Comparison of ENCODE assay signal across 11 cellular contexts in the genomic region with DNA sequence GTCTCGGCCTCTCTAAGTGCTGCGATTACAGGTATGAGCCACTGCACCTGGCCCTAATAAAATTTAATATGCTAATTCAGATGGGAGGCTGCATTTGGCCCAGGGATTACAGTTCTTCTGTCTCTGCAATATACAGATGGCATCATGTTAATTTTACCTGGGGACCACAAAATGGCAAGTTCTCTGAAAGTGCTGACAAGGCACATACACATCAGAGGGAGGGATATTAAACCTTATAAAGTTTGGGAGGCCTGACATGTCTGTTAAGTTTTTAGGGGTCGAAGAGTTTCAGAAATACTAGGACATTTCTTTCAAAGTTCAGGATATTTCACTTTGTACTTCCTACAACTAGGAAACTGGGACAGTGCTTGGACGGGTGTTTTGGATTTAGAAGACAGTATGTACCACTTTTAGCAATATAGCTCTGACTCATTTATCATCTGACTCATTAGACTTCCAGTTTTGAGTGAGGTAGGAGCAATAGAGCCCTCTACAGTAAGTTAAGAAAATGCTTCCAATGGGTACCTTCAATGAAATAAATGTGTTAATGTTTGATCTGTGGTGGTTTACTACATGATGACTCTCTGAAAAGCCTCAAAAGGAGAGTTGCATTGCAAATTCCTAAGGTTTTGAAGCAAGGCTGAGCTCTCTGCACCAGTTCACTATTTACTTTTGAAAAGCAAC.
DNase-seq lines count a peak whose midpoint lies in the region; TF ChIP-seq lines count a peak whose summit lies in the region.
"Had no signal": no experiment of that assay in that cellular context is flagged by ENCODE, and none has a peak within 500 bp of the region (broad histone marks: within the 10 kb centered on the region; RNA-seq: fewer than 3 reads in every experiment).

No MANE protein-coding gene starts in this region.

- intact Hi-C loops in uterus (cut with DNase I; ENCODE audit: low total_unique reads): no loop called here

- no peaks in the 10 kb centered on the region for H3K9me3 ChIP-seq in uterus
- H3K9me3 ChIP-seq: BLaER1 treated with 17β-estradiol and CSF1 and Interleukin-3, amounts not matched to agents 10 nM and 100 nM had no signal

- H3K27me3 ChIP-seq in uterus: no peaks in the 10 kb centered on the region
- H3K27me3 ChIP-seq: BLaER1 treated with 17β-estradiol and CSF1 and Interleukin-3, amounts not matched to agents 10 nM and 100 nM had no signal

- TF ChIP-seq CTCF in astrocyte of the spinal cord (IDR thresholded peaks at IDR 0.05; ENCODE audit: low read depth, low read length) (no peak), uterus (IDR thresholded peaks at IDR 0.05) (no peak), GM13977 (IDR thresholded peaks at IDR 0.05; ENCODE audit: extremely low read depth, insufficient read depth, missing control alignments) (no peak)

- H3K4me3 ChIP-seq in astrocyte of the spinal cord (ENCODE audit: low read depth, low read length) (no peak overlapping the region), uterus (no peak overlapping the region)
- H3K4me3 ChIP-seq: BLaER1 treated with 17β-estradiol and CSF1 and Interleukin-3, amounts not matched to agents 10 nM and 100 nM had no signal

- H3K4me1 ChIP-seq in uterus: no peaks in the 10 kb centered on the region

- DNase-seq in D341Med (ENCODE audit: low spot score) (peak; percentile 12), Kasumi-1 (lab: John Stamatoyannopoulos, UW) (peak; percentile 77 to 78), astrocyte of the spinal cord (ENCODE audit: low read depth, low spot score) (peak; percentile 5), kidney tubule cell (ENCODE audit: low spot score) (peak; percentile 78), uterus (no peak), GM13977 (ENCODE audit: low spot score) (no peak), foreskin melanocyte (no peak)
- DNase-seq in stimulated activated naive CD4-positive, alpha-beta T cell (lab: John Stamatoyannopoulos, UW): no peak
- DNase-seq: NCI-H1436, NCI-H69 had no signal

- in situ Hi-C loops in astrocyte of the spinal cord (cut with HindIII; ENCODE audit: low sequenced_read_pairs) (no loop called here), GM13977 (cut with MboI; ENCODE audit: low pct_unique_long_range_greater_than_20kb, low sequenced_read_pairs, unreplicated experiment) (no loop called here)

- H3K27ac ChIP-seq in uterus: no peak overlapping the region
- H3K27ac ChIP-seq: BLaER1 treated with 17β-estradiol and CSF1 and Interleukin-3, amounts not matched to agents 10 nM and 100 nM had no signal

- H3K36me3 ChIP-seq in uterus: no peaks in the 10 kb centered on the region
- H3K36me3 ChIP-seq: BLaER1 treated with 17β-estradiol and CSF1 and Interleukin-3, amounts not matched to agents 10 nM and 100 nM had no signal

- no peak for TF ChIP-seq POLR2A in uterus (IDR thresholded peaks at IDR 0.05)

Comparison
In these comparisons a context has a peak if more than half of its experiments do, and no peak if none do; other contexts are left out.
1. DNase-seq: peak in D341Med (single experiment), Kasumi-1 (2 of 2), astrocyte of the spinal cord (single experiment) and kidney tubule cell (single experiment); none in uterus (0 of 2), GM13977 (single experiment), stimulated activated naive CD4-positive, alpha-beta T cell (0 of 6) and foreskin melanocyte (single experiment).